7 cellular contexts compared by ENCODE assay signal in genomic region chr9:114930063-114930812, GRCh38. TPM values are rescaled to one million over a fixed set of nuclear protein-coding genes. Genes with fewer than 3 reads are reported as not detected.
DNase-seq lines count a peak whose midpoint lies in the region; ATAC-seq and TF ChIP-seq lines count a peak whose summit lies in the region.

Gene TNFSF8, minus strand, starts transcription at chr9:114930591. Its CDS starts 288 bp downstream, at chr9:114930303.

- peak; percentile 54 to 77 (median 65) for ATAC-seq in right lobe of liver
- peak; percentile 83 to 85 for ATAC-seq in stimulated activated naive B cell treated with anti-CD40 and anti-IgM and Interleukin-4, amounts not matched to agents 10 μg/mL and 1 μg/mL and 100 μg/mL, for 72 hours (replicated peaks)
- ATAC-seq in GM18517 (IDR thresholded peaks at IDR 0.05; ENCODE audit: unreplicated experiment): no peak

- no peaks in the 10 kb centered on the region for H3K27me3 ChIP-seq in right lobe of liver

- intact Hi-C loops in right lobe of liver (cut with DNase I): no loop called here

- no peak for TF ChIP-seq CTCF in right lobe of liver (IDR thresholded peaks at IDR 0.05)

- no peaks in the 10 kb centered on the region for H3K36me3 Mint-ChIP-seq in stimulated activated naive B cell treated with anti-CD40 and anti-IgM and Interleukin-4, amounts not matched to agents 10 μg/mL and 1 μg/mL and 100 μg/mL, for 72 hours

- peak; percentile 75 for DNase-seq in Jurkat, Clone E6-1 (ENCODE audit: low read depth, low spot score)
- DNase-seq in activated T-cell treated with anti-CD3 and anti-CD28 coated beads for 24 hours (ENCODE audit: low read depth) (peak; percentile 61), right lobe of liver (peak in 1 of 3 donors; percentile 25), HUDEP-2 (lab: John Stamatoyannopoulos, UW; ENCODE audit: unreplicated experiment in 76 of 76) (no peak), midbrain (lab: John Stamatoyannopoulos, UW) (no peak)
- DNase-seq in stimulated activated naive B cell treated with anti-CD40 and anti-IgM and Interleukin-4, amounts not matched to agents 10 μg/mL and 1 μg/mL and 100 μg/mL, for 72 hours: peak; percentile 74

- peak within 1 kb of the TSS; percentile 43 to 52 (median 47) for H3K27ac ChIP-seq in right lobe of liver

- WGBS in right lobe of liver (ENCODE audit: insufficient coverage, low coverage, low lambda C conversion rate, missing lambda C conversion rate): 47% methylated on average over 12 of the region's 23 CpGs

- peak within 1 kb of the TSS; percentile 46 for H3K4me3 ChIP-seq in Jurkat, Clone E6-1 (ENCODE audit: low read length)
- H3K4me3 ChIP-seq in right lobe of liver: peak within 1 kb of the TSS in 1 of 3 donors; percentile 6

- H3K36me3 ChIP-seq in right lobe of liver: no peaks in the 10 kb centered on the region

- peak within 1 kb of the TSS; percentile 85 to 87 for H3K4me3 Mint-ChIP-seq in stimulated activated naive B cell treated with anti-CD40 and anti-IgM and Interleukin-4, amounts not matched to agents 10 μg/mL and 1 μg/mL and 100 μg/mL, for 72 hours

- no peaks in the 10 kb centered on the region for H3K9me3 Mint-ChIP-seq in stimulated activated naive B cell treated with anti-CD40 and anti-IgM and Interleukin-4, amounts not matched to agents 10 μg/mL and 1 μg/mL and 100 μg/mL, for 72 hours

- peaks cover 40 to 56% of the 10 kb centered on the region in 2 donors for H3K4me1 Mint-ChIP-seq in stimulated activated naive B cell treated with anti-CD40 and anti-IgM and Interleukin-4, amounts not matched to agents 10 μg/mL and 1 μg/mL and 100 μg/mL, for 72 hours

- H3K27me3 Mint-ChIP-seq in stimulated activated naive B cell treated with anti-CD40 and anti-IgM and Interleukin-4, amounts not matched to agents 10 μg/mL and 1 μg/mL and 100 μg/mL, for 72 hours: peaks cover 6 to 15% of the 10 kb centered on the region in 2 donors

- H3K27ac Mint-ChIP-seq in stimulated activated naive B cell treated with anti-CD40 and anti-IgM and Interleukin-4, amounts not matched to agents 10 μg/mL and 1 μg/mL and 100 μg/mL, for 72 hours: peak within 1 kb of the TSS; percentile 94

- no peaks in the 10 kb centered on the region for H3K9me3 ChIP-seq in right lobe of liver

- H3K4me1 ChIP-seq in right lobe of liver: no peaks in the 10 kb centered on the region

- peak; percentile 37 for TF ChIP-seq POLR2A in right lobe of liver (IDR thresholded peaks at IDR 0.05)

RNA-seq across cellular contexts. Expression of gene TNFSF8, which starts in this region (rescaled TPM):
- polyA plus RNA-seq in Jurkat, Clone E6-1 (2012; ENCODE audit: insufficient read depth, insufficient read length): 0.76 TPM
- 1 to 10 TPM in 1 of 6 experiments, under 1 TPM in 5; 0.19 to 2.0 (median 0.38) TPM for total RNA-seq in right lobe of liver

Comparison
In these comparisons a context has a peak if more than half of its experiments do, and no peak if none do; other contexts are left out.
1. DNase-seq: peak in Jurkat, Clone E6-1 (single experiment), activated T-cell treated with anti-CD3 and anti-CD28 coated beads for 24 hours (single experiment) and stimulated activated naive B cell treated with anti-CD40 and anti-IgM and Interleukin-4, amounts not matched to agents 10 μg/mL and 1 μg/mL and 100 μg/mL, for 72 hours (single experiment); none in HUDEP-2 (0 of 76) and midbrain (single experiment).